Comparison of ENCODE assay signal across 14 cellular contexts in the genomic region with DNA sequence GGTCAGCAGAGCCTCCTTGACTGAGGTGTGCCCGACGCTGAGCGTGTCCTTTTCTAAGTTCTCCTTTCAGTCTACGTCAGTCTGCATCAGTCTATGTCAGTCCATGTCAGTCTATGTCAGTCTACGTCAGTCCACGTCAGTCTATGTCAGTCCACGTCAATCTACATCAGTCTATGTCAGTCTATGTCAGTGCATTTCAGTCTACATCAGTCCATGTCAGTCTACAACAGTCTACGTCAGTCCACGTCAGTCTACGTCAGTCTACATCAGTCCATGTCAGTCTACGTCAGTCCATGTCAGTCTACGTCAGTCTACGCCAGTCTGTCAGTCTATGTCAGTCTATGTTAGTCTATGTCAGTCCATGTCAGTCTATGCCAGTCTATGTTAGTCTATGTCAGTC. TPM values are rescaled to one million over a fixed set of nuclear protein-coding genes. Genes with fewer than 3 reads are reported as not detected.
DNase-seq lines count a peak whose midpoint lies in the region; ATAC-seq and TF ChIP-seq lines count a peak whose summit lies in the region.
"Had no signal": no experiment of that assay in that cellular context is flagged by ENCODE, and none has a peak within 500 bp of the region (broad histone marks: within the 10 kb centered on the region; RNA-seq: fewer than 3 reads in every experiment).

No MANE protein-coding gene starts in this region.

- H3K4ac ChIP-seq in H9 (ENCODE audit: low read depth, low read length) = no peak overlapping the region
- H3K4ac ChIP-seq in IMR-90 (ENCODE audit: low read depth, low read length) = peak overlapping the region; percentile 71

- H4K91ac ChIP-seq in H9 (ENCODE audit: insufficient read length, low read depth, low read length) (no peak overlapping the region), IMR-90 (ENCODE audit: insufficient read depth, low read depth, low read length) (no peak overlapping the region)

- intact Hi-C loops in IMR-90 (cut with micrococcal nuclease) (no loop called here), Calu3 (cut with micrococcal nuclease; ENCODE audit: unreplicated experiment) (loop anchor here (5.0 kb wide), 1 partner anchor 42 kb away; no protein-coding TSS in a partner anchor)

- H3K79me1 ChIP-seq in H9 (ENCODE audit: insufficient read depth, low read depth, low read length, poor library complexity, severe bottlenecking) (no peaks in the 10 kb centered on the region), IMR-90 (ENCODE audit: low read depth in 1 of 2, low read length in 2 of 2) (no peaks in the 10 kb centered on the region)

- peak overlapping the region; percentile 99 for H3K23ac ChIP-seq in H9 (ENCODE audit: insufficient read length, low read depth, low read length)
- no peak overlapping the region for H3K23ac ChIP-seq in IMR-90 (ENCODE audit: low read depth, low read length)

- H3K9me1 ChIP-seq in IMR-90 (ENCODE audit: insufficient read depth, low read length) = peaks cover 12% of the 10 kb centered on the region

- no peak overlapping the region for H2BK12ac ChIP-seq in H9 (ENCODE audit: insufficient read length, low read depth, low read length)

- no peaks in the 10 kb centered on the region for H3K9me3 ChIP-seq in H9 (ENCODE audit: control insufficient read depth, low read depth, low read length)
- H3K9me3 ChIP-seq in IMR-90 (ENCODE audit: control insufficient read depth, insufficient read depth, low read length) = no peaks in the 10 kb centered on the region

- H4K20me1 ChIP-seq in H9 (ENCODE audit: control insufficient read depth, insufficient read depth, insufficient read length) (peaks cover 3% of the 10 kb centered on the region), IMR-90 (ENCODE audit: insufficient read depth, low read length) (no peaks in the 10 kb centered on the region)

- no peak overlapping the region for H2AFZ ChIP-seq in H9 (ENCODE audit: low read length)
- peak overlapping the region; percentile 52 for H2AFZ ChIP-seq in IMR-90 (replicated peaks; ENCODE audit: low read length, poor library complexity)
- H2AFZ ChIP-seq: GM23248 had no signal

- H3K14ac ChIP-seq in H9 (ENCODE audit: insufficient read depth, low read length) (no peak overlapping the region), IMR-90 (replicated peaks; ENCODE audit: low read depth, low read length) (no peak overlapping the region)

- H3K27ac Mint-ChIP-seq in H9 (no peak overlapping the region), memory B cell (no peak overlapping the region), Calu3 (ENCODE audit: unreplicated experiment) (no peak overlapping the region)
- H3K27ac Mint-ChIP-seq: B cell; CD8-positive, alpha-beta T cell had no signal

- dilution Hi-C loops in IMR-90 (cut with HindIII; ENCODE audit: low sequenced_read_pairs, unreplicated experiment) = no loop called here

- no peak for TF ChIP-seq RAD21 in IMR-90 (IDR thresholded peaks at IDR 0.05; ENCODE audit: low read length)

- no peaks in the 10 kb centered on the region for H3K27me3 ChIP-seq in H9 (ENCODE audit: insufficient read depth, low read length)
- H3K27me3 ChIP-seq in IMR-90 (ENCODE audit: control insufficient read depth, insufficient read depth, low read length) = no peaks in the 10 kb centered on the region
- H3K27me3 ChIP-seq: BLaER1 treated with 17β-estradiol and CSF1 and Interleukin-3, amounts not matched to agents 10 nM and 100 nM had no signal

- no peak overlapping the region for H3K18ac ChIP-seq in H9 (ENCODE audit: insufficient read length, low read depth, low read length)
- H3K18ac ChIP-seq in IMR-90 (ENCODE audit: low read depth, low read length) = no peak overlapping the region

- H3K27ac ChIP-seq in H9 (ENCODE audit: insufficient read length, low read depth, low read length) = no peak overlapping the region
- H3K27ac ChIP-seq in IMR-90 (ENCODE audit: insufficient read depth, low read length) = no peak overlapping the region
- H3K27ac ChIP-seq: BLaER1 treated with 17β-estradiol and CSF1 and Interleukin-3, amounts not matched to agents 10 nM and 100 nM; GM23248 had no signal

- H2BK5ac ChIP-seq in H9 (ENCODE audit: insufficient read length, low read length) (peak overlapping the region; percentile 36), IMR-90 (ENCODE audit: low read depth, low read length, poor library complexity, severe bottlenecking) (no peak overlapping the region)

- no peak overlapping the region for H2AK9ac ChIP-seq in IMR-90 (replicated peaks; ENCODE audit: low read depth, low read length, poor library complexity)

- DNase-seq in H9 (no peak), IMR-90 (no peak), memory B cell (ENCODE audit: low spot score in 2 of 2) (no peak), RKO (ENCODE audit: low spot score) (no peak), hypothalamus (lab: John Stamatoyannopoulos, UW) (no peak), DMS153 (lab: John Stamatoyannopoulos, UW) (no peak), Calu3 (no peak)
- DNase-seq: CD8-positive, alpha-beta T cell; DMS 273 treated with DMSO at 0.1 percent for 48 hours; GM23248; H7; KBM-7 had no signal

- H2BK20ac ChIP-seq in H9 (ENCODE audit: low read depth, low read length, poor library complexity, severe bottlenecking) (no peak overlapping the region), IMR-90 (ENCODE audit: low read depth, low read length) (no peak overlapping the region)

- H3K9me3 Mint-ChIP-seq in H9 = no peaks in the 10 kb centered on the region; a peak in 1 of 5 replicates
- peaks cover 1% of the 10 kb centered on the region for H3K9me3 Mint-ChIP-seq in memory B cell
- H3K9me3 Mint-ChIP-seq in Calu3 (ENCODE audit: low read depth, unreplicated experiment) = peaks cover 2% of the 10 kb centered on the region
- H3K9me3 Mint-ChIP-seq: CD8-positive, alpha-beta T cell had no signal

- no peaks in the 10 kb centered on the region for H3K23me2 ChIP-seq in H9 (ENCODE audit: insufficient read length, low read depth, low read length, poor library complexity, severe bottlenecking)

- H3K4me1 ChIP-seq in H9 (ENCODE audit: insufficient read depth, low read length) (peaks cover 5% of the 10 kb centered on the region; the same call in 1 of the 2 replicates), IMR-90 (ENCODE audit: control insufficient read depth, insufficient read depth, low read length) (no peaks in the 10 kb centered on the region; the same call in 1 of the 2 replicates)

- no peak overlapping the region for H3K9ac ChIP-seq in H9 (ENCODE audit: extremely low read depth, insufficient read length, low read length)
- H3K9ac ChIP-seq in IMR-90 (ENCODE audit: low read depth, low read length) = no peak overlapping the region
- H3K9ac ChIP-seq: BLaER1 treated with 17β-estradiol and CSF1 and Interleukin-3, amounts not matched to agents 10 nM and 100 nM; GM23248 had no signal

- H4K8ac ChIP-seq in H9 (replicated peaks; ENCODE audit: insufficient read length, low read depth, low read length) = peak overlapping the region; percentile 63
- no peak overlapping the region for H4K8ac ChIP-seq in IMR-90 (ENCODE audit: low read depth in 2 of 2, low read length in 2 of 2)

- no peak overlapping the region for H3K56ac ChIP-seq in H9 (ENCODE audit: insufficient read length, low read depth, low read length)
- H3K56ac ChIP-seq in IMR-90 (ENCODE audit: extremely low read depth, insufficient read depth, low read length) = no peak overlapping the region

- no CpG with 5 or more reads among the region's 13 CpGs for WGBS in H9 (ENCODE audit: extremely low coverage, insufficient read length, low lambda C conversion rate)
- WGBS in IMR-90 (ENCODE audit: extremely low coverage in 2 of 2, insufficient read length in 1 of 2), 2 experiments = 91% methylated on average over 13 of the region's 13 CpGs; no CpG with 5 or more reads in 1 of the 2 experiments

- H3K4me1 Mint-ChIP-seq in H9 (peaks cover 17 to 22% of the 10 kb centered on the region in 2 experiments), memory B cell (peaks cover 3% of the 10 kb centered on the region), Calu3 (ENCODE audit: low read depth, unreplicated experiment) (no peaks in the 10 kb centered on the region)
- H3K4me1 Mint-ChIP-seq: B cell had no signal

- H2AK5ac ChIP-seq in H9 (ENCODE audit: insufficient read length, low read length) (peak overlapping the region; percentile 97), IMR-90 (ENCODE audit: low read depth, low read length) (peak overlapping the region; percentile 57; the same call in 1 of the 2 replicates)

- in situ Hi-C loops in IMR-90 (cut with MboI; ENCODE audit: low sequenced_read_pairs) = no loop called here

- peaks cover 2% of the 10 kb centered on the region for H3K36me3 ChIP-seq in IMR-90 (ENCODE audit: control insufficient read depth, insufficient read depth, low read length)

- H4K5ac ChIP-seq in H9 (ENCODE audit: insufficient read length, low read depth, low read length) (peak overlapping the region; percentile 90), IMR-90 (ENCODE audit: low read depth, low read length) (no peak overlapping the region)

- TF ChIP-seq CTCF in H9 (conservative IDR thresholded peaks at IDR 0.05) = no peak
- no peak for TF ChIP-seq CTCF in IMR-90 (conservative IDR thresholded peaks at IDR 0.05; ENCODE audit: low read depth, low read length)
- no peak for TF ChIP-seq CTCF in Calu3 (IDR thresholded peaks at IDR 0.05; ENCODE audit: unreplicated experiment)

- no TSS peak for BruUV-seq in IMR-90 (replicated peaks; lab: Mats Ljungman, UMichigan)
- no TSS peak for BruUV-seq in Calu3 (replicated peaks; lab: Mats Ljungman, UMichigan)

- peak overlapping the region; percentile 31 for H3K4me2 ChIP-seq in H9 (ENCODE audit: insufficient read depth, insufficient read length, low read length)
- no peak overlapping the region for H3K4me2 ChIP-seq in IMR-90 (ENCODE audit: low read depth, low read length)
- H3K4me2 ChIP-seq: BLaER1 treated with 17β-estradiol and CSF1 and Interleukin-3, amounts not matched to agents 10 nM and 100 nM had no signal

- TF ChIP-seq POLR2A in IMR-90 (IDR thresholded peaks at IDR 0.05; ENCODE audit: low read depth, low read length) = no peak

- H3K27me3 Mint-ChIP-seq in H9 (ENCODE audit: low read depth) (no peaks in the 10 kb centered on the region; the same call in 1 of the 2 replicates), memory B cell (peaks cover 16% of the 10 kb centered on the region), Calu3 (ENCODE audit: unreplicated experiment) (no peaks in the 10 kb centered on the region)

- no peak overlapping the region for H2BK120ac ChIP-seq in H9 (ENCODE audit: low read depth, low read length, poor library complexity, severe bottlenecking)
- H2BK120ac ChIP-seq in IMR-90 (ENCODE audit: low read depth, low read length) = no peak overlapping the region

- H3T11ph ChIP-seq in H9 (ENCODE audit: low read length) = no peak overlapping the region

- peaks cover 0 to 2% (median 0%) of the 10 kb centered on the region in 3 experiments; a peak in 1 of 7 replicates for H3K36me3 Mint-ChIP-seq in H9 (ENCODE audit: insufficient read depth in 1 of 3, low read depth in 3 of 3)
- peaks cover 4% of the 10 kb centered on the region for H3K36me3 Mint-ChIP-seq in memory B cell
- peaks cover 17% of the 10 kb centered on the region for H3K36me3 Mint-ChIP-seq in Calu3 (ENCODE audit: insufficient read depth, unreplicated experiment)

- POLR2A ChIA-PET in IMR-90 (lab: Charles Lee; ENCODE audit: unreplicated experiment) = no interaction called here

- CTCF ChIA-PET in IMR-90 (lab: Yijun Ruan, JAX) = no interaction called here
- CTCF ChIA-PET in Calu3 (lab: Charles Lee) = no interaction called here

- H3K4me3 Mint-ChIP-seq in H9 (no peak overlapping the region), memory B cell (no peak overlapping the region), Calu3 (ENCODE audit: low read depth, unreplicated experiment) (no peak overlapping the region)
- H3K4me3 Mint-ChIP-seq: B cell; CD8-positive, alpha-beta T cell had no signal

- H3K4me3 ChIP-seq in IMR-90 (ENCODE audit: insufficient read depth, low read depth, low read length) = no peak overlapping the region
- H3K4me3 ChIP-seq: BLaER1 treated with 17β-estradiol and CSF1 and Interleukin-3, amounts not matched to agents 10 nM and 100 nM; GM23248 had no signal

- no peak for ATAC-seq in IMR-90 (ENCODE audit: low read depth)
- ATAC-seq in memory B cell (ENCODE audit: low read depth) = peak; percentile 21
- ATAC-seq: CD8-positive, alpha-beta T cell had no signal

- H2BK15ac ChIP-seq in H9 (ENCODE audit: low read depth, low read length) (no peak overlapping the region), IMR-90 (ENCODE audit: low read depth, low read length) (no peak overlapping the region)

- no peaks in the 10 kb centered on the region for H3K79me2 ChIP-seq in H9 (ENCODE audit: insufficient read depth, low read length)

RNA-seq across cellular contexts. Expression of a gene that starts 15.9 kb away (rescaled TPM):
- total RNA-seq in H9 (2021) = 337 and 356 TPM in 2 replicates
- total RNA-seq in IMR-90 (2012; rRNA removed) = 163 and 241 TPM in 2 replicates
- polyA plus RNA-seq in IMR-90 (2012; rRNA removed) = 163 and 181 TPM in 2 replicates
- 141 and 165 TPM in 2 replicates for polyA plus RNA-seq in IMR-90 (2012; cell fraction: cytosol; rRNA removed)
- 111 and 312 TPM in 2 replicates for polyA plus RNA-seq in IMR-90 (2012; cell fraction: nucleus; rRNA removed; ENCODE audit: low replicate concordance)
- total RNA-seq in Calu3 (2022) = 327 and 328 TPM in 2 replicates

RNA-seq across cellular contexts. Expression of a gene that starts 35.2 kb away (rescaled TPM):
- total RNA-seq in H9 (2021) (71.3 and 81.9 TPM in 2 replicates), IMR-90 (2012; rRNA removed) (80.5 and 88.0 TPM in 2 replicates), Calu3 (2022) (76.0 and 79.5 TPM in 2 replicates)
- polyA plus RNA-seq in IMR-90 (2012; rRNA removed) = 72.8 and 78.5 TPM in 2 replicates
- polyA plus RNA-seq in IMR-90 (2012; cell fraction: cytosol; rRNA removed) = 34.2 and 35.5 TPM in 2 replicates
- polyA plus RNA-seq in IMR-90 (2012; cell fraction: nucleus; rRNA removed; ENCODE audit: low replicate concordance) = 156 and 427 TPM in 2 replicates
